Comparison of ENCODE assay signal across 1 cellular context in genomic region chr6:166515072-166515810, GRCh38.
A peak's percentile ranks its signal among the peaks of the same experiment; 100 is the strongest.
TF ChIP-seq lines count a peak whose summit lies in the region.

No MANE protein-coding gene starts in this region.

TF ChIP-seq in HCT116, 20 proteins besides CTCF, POLR2A, EP300 and RAD21 (continued from another document):
- TF ChIP-seq, protein P1, sequence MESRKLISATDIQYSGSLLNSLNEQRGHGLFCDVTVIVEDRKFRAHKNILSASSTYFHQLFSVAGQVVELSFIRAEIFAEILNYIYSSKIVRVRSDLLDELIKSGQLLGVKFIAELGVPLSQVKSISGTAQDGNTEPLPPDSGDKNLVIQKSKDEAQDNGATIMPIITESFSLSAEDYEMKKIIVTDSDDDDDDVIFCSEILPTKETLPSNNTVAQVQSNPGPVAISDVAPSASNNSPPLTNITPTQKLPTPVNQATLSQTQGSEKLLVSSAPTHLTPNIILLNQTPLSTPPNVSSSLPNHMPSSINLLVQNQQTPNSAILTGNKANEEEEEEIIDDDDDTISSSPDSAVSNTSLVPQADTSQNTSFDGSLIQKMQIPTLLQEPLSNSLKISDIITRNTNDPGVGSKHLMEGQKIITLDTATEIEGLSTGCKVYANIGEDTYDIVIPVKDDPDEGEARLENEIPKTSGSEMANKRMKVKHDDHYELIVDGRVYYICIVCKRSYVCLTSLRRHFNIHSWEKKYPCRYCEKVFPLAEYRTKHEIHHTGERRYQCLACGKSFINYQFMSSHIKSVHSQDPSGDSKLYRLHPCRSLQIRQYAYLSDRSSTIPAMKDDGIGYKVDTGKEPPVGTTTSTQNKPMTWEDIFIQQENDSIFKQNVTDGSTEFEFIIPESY (IDR thresholded peaks at IDR 0.05; ENCODE audit: extremely low read depth, insufficient replicate concordance, low read length), result no peak
- TF ChIP-seq MAX (IDR thresholded peaks at IDR 0.05) (no peak), CEBPB (IDR thresholded peaks at IDR 0.05; ENCODE audit: low read depth) (peak; percentile 80), TCF7L2 (IDR thresholded peaks at IDR 0.05; ENCODE audit: borderline replicate concordance, extremely low read depth, insufficient read depth, insufficient read length) (peak; percentile 33), EGR1 (IDR thresholded peaks at IDR 0.05; ENCODE audit: low read depth) (no peak)
- TF ChIP-seq, protein P2, sequence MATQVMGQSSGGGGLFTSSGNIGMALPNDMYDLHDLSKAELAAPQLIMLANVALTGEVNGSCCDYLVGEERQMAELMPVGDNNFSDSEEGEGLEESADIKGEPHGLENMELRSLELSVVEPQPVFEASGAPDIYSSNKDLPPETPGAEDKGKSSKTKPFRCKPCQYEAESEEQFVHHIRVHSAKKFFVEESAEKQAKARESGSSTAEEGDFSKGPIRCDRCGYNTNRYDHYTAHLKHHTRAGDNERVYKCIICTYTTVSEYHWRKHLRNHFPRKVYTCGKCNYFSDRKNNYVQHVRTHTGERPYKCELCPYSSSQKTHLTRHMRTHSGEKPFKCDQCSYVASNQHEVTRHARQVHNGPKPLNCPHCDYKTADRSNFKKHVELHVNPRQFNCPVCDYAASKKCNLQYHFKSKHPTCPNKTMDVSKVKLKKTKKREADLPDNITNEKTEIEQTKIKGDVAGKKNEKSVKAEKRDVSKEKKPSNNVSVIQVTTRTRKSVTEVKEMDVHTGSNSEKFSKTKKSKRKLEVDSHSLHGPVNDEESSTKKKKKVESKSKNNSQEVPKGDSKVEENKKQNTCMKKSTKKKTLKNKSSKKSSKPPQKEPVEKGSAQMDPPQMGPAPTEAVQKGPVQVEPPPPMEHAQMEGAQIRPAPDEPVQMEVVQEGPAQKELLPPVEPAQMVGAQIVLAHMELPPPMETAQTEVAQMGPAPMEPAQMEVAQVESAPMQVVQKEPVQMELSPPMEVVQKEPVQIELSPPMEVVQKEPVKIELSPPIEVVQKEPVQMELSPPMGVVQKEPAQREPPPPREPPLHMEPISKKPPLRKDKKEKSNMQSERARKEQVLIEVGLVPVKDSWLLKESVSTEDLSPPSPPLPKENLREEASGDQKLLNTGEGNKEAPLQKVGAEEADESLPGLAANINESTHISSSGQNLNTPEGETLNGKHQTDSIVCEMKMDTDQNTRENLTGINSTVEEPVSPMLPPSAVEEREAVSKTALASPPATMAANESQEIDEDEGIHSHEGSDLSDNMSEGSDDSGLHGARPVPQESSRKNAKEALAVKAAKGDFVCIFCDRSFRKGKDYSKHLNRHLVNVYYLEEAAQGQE (IDR thresholded peaks at IDR 0.05; ENCODE audit: low read depth), result no peak
